24 cellular contexts compared by ENCODE assay signal in genomic region chr12:40917561-40917960, GRCh38.
DNase-seq lines count a peak whose midpoint lies in the region; ATAC-seq, FAIRE-seq and TF ChIP-seq lines count a peak whose summit lies in the region.
"Had no signal": no experiment of that assay in that cellular context is flagged by ENCODE, and none has a peak within 500 bp of the region (broad histone marks: within the 10 kb centered on the region; RNA-seq: fewer than 3 reads in every experiment).

No MANE protein-coding gene starts in this region.

- H4K20me1 ChIP-seq in MM.1S (ENCODE audit: insufficient read depth, low read length) (no peaks in the 10 kb centered on the region), PC-3 (ENCODE audit: low read length) (no peaks in the 10 kb centered on the region)
- H4K20me1 ChIP-seq: BLaER1 treated with 17β-estradiol and CSF1 and Interleukin-3, amounts not matched to agents 10 nM and 100 nM had no signal

- WGBS in A549 (ENCODE audit: missing lambda C conversion rate) = 60% methylated on average over 6 of the region's 6 CpGs

- H3K4me1 ChIP-seq in A549 = peaks cover 8% of the 10 kb centered on the region; the same call in 2 of the 3 replicates
- H3K4me1 ChIP-seq in MM.1S (ENCODE audit: low read length) = no peaks in the 10 kb centered on the region; the same call in 1 of the 2 replicates
- no peaks in the 10 kb centered on the region for H3K4me1 ChIP-seq in PC-3 (ENCODE audit: insufficient read depth, low read length)
- H3K4me1 ChIP-seq: BE2C; BLaER1 treated with 17β-estradiol and CSF1 and Interleukin-3, amounts not matched to agents 10 nM and 100 nM had no signal

- CTCF ChIA-PET in A549 (lab: Yijun Ruan, JAX) (interaction anchor here (1.0 to 1.8 kb wide), 3 partner anchors 288 to 471 kb away, joined by 3 read pairs; no protein-coding TSS in a partner anchor), PC-3 (lab: Charles Lee) (no interaction called here)

- no peak for ATAC-seq in A549
- no peak for ATAC-seq in PC-3
- no peak for ATAC-seq in HG03095 (IDR thresholded peaks at IDR 0.05; ENCODE audit: unreplicated experiment)
- ATAC-seq: GM23338, HCT116 had no signal

- H2AFZ ChIP-seq in MM.1S (ENCODE audit: low read length) (peak overlapping the region; percentile 42), PC-3 (ENCODE audit: low read length) (no peak overlapping the region)
- H2AFZ ChIP-seq: GM23338 had no signal

- no peak for FAIRE-seq in A549 (lab: Jason Lieb, UNC)
- FAIRE-seq: A204.1, G401.6, GM12892 had no signal

- H3F3A ChIP-seq in MM.1S (ENCODE audit: insufficient read depth, low read length) (no peaks in the 10 kb centered on the region), PC-3 (ENCODE audit: low read length, unreplicated experiment) (no peaks in the 10 kb centered on the region)

- TF ChIP-seq CTCF in A549 (IDR thresholded peaks at IDR 0.05) (no peak), MM.1S (IDR thresholded peaks at IDR 0.05; ENCODE audit: low read length) (no peak), PC-3 (conservative IDR thresholded peaks at IDR 0.05; ENCODE audit: low read depth, low read length) (no peak), dorsolateral prefrontal cortex (IDR thresholded peaks at IDR 0.05 in 54 of 56, conservative IDR thresholded peaks at IDR 0.05 in 2 of 56; ENCODE audit: low read depth in 1 of 56, partially characterized antibody in 56 of 56) (no peak)

- H3K36me3 ChIP-seq in MM.1S (replicated peaks; ENCODE audit: insufficient read depth, low read length) (no peaks in the 10 kb centered on the region), PC-3 (ENCODE audit: low read depth, low read length) (no peaks in the 10 kb centered on the region)
- H3K36me3 ChIP-seq: BE2C; BLaER1 treated with 17β-estradiol and CSF1 and Interleukin-3, amounts not matched to agents 10 nM and 100 nM had no signal

- POLR2A ChIA-PET in A549 (lab: Yijun Ruan, JAX) = no interaction called here
- POLR2A ChIA-PET in PC-3 (lab: Charles Lee; ENCODE audit: unreplicated experiment) = no interaction called here

- no peak overlapping the region for H3K9ac ChIP-seq in MM.1S (ENCODE audit: low read length)
- no peak overlapping the region for H3K9ac ChIP-seq in PC-3 (ENCODE audit: low read length)
- H3K9ac ChIP-seq: BLaER1 treated with 17β-estradiol and CSF1 and Interleukin-3, amounts not matched to agents 10 nM and 100 nM had no signal

- H3K4me3 ChIP-seq in A549 (no peak overlapping the region), MM.1S (ENCODE audit: low read length) (no peak overlapping the region), PC-3 (ENCODE audit: low read length) (no peak overlapping the region), dorsolateral prefrontal cortex (no peak overlapping the region)
- H3K4me3 ChIP-seq: BLaER1 treated with 17β-estradiol and CSF1 and Interleukin-3, amounts not matched to agents 10 nM and 100 nM; GM23338 had no signal

- H3K9me3 ChIP-seq in A549 = no peaks in the 10 kb centered on the region
- no peaks in the 10 kb centered on the region for H3K9me3 ChIP-seq in MM.1S (replicated peaks; ENCODE audit: insufficient read depth, low read length)
- H3K9me3 ChIP-seq in PC-3 (ENCODE audit: low read length) = no peaks in the 10 kb centered on the region
- H3K9me3 ChIP-seq: BE2C; BLaER1 treated with 17β-estradiol and CSF1 and Interleukin-3, amounts not matched to agents 10 nM and 100 nM had no signal

- intact Hi-C loops in PC-3 (cut with micrococcal nuclease) = no loop called here
- intact Hi-C loops in dorsolateral prefrontal cortex (cut with DNase I) = no loop called here

- TF ChIP-seq EP300 in A549 (IDR thresholded peaks at IDR 0.05) = no peak

- DNase-seq in A549 (ENCODE audit: low read depth in 1 of 2, low spot score in 1 of 2) (no peak), MM.1S (no peak), PC-3 (peak; percentile 10), cerebellar cortex (ENCODE audit: low spot score) (peak; percentile 54), dorsolateral prefrontal cortex (no peak), NCI-H2107 (lab: John Stamatoyannopoulos, UW) (no peak), NCI-H1694 treated with DMSO at 0.1 percent for 48 hours (lab: John Stamatoyannopoulos, UW) (no peak)
- DNase-seq: ACHN; AML-193; BE2C; Calu3; CD4-positive, alpha-beta T cell; CD8-positive, alpha-beta memory T cell; DMS53; DMS79 treated with DMSO at 0.1 percent for 48 hours; H9 had no signal

- H3K4me2 ChIP-seq in A549 (peak overlapping the region; percentile 30; the same call in 2 of the 3 replicates), MM.1S (ENCODE audit: low read depth, low read length) (no peak overlapping the region), PC-3 (ENCODE audit: low read length) (no peak overlapping the region)
- H3K4me2 ChIP-seq: GM23338 had no signal

- no peak for TF ChIP-seq RAD21 in A549 (conservative IDR thresholded peaks at IDR 0.05 in 1 of 2, IDR thresholded peaks at IDR 0.05 in 1 of 2)

- H3K27ac ChIP-seq in A549 (peak overlapping the region in 1 of 2 experiments; percentile 24; a peak in 1 of 6 replicates), MM.1S (ENCODE audit: low read length) (no peak overlapping the region), PC-3 (ENCODE audit: low read length) (no peak overlapping the region), dorsolateral prefrontal cortex (no peak overlapping the region)
- H3K27ac ChIP-seq: 22Rv1; BLaER1 treated with 17β-estradiol and CSF1 and Interleukin-3, amounts not matched to agents 10 nM and 100 nM had no signal

- H3K79me2 ChIP-seq in MM.1S (ENCODE audit: low read length) = no peaks in the 10 kb centered on the region
- no peaks in the 10 kb centered on the region for H3K79me2 ChIP-seq in PC-3 (ENCODE audit: low read length)

- TF ChIP-seq POLR2A in A549 (IDR thresholded peaks at IDR 0.05; ENCODE audit: low read length) = no peak

- BruUV-seq in PC-3 (replicated peaks; lab: Mats Ljungman, UMichigan) = no TSS peak

- no peaks in the 10 kb centered on the region for H3K9me2 ChIP-seq in MM.1S (replicated peaks; ENCODE audit: insufficient read depth, low read length)
- H3K9me2 ChIP-seq in PC-3 (replicated peaks; ENCODE audit: low read length) = no peaks in the 10 kb centered on the region

- no peaks in the 10 kb centered on the region for H3K27me3 ChIP-seq in MM.1S (replicated peaks; ENCODE audit: insufficient read depth, low read length)
- H3K27me3 ChIP-seq in PC-3 (ENCODE audit: low read length) = 0 out of 2 replicates have a peak, but pooled peaks cover 10% of the 10 kb centered on the region
- H3K27me3 ChIP-seq in dorsolateral prefrontal cortex = no peaks in the 10 kb centered on the region
- H3K27me3 ChIP-seq: BE2C; BLaER1 treated with 17β-estradiol and CSF1 and Interleukin-3, amounts not matched to agents 10 nM and 100 nM had no signal

TF ChIP-seq in A549, 52 proteins besides CTCF, POLR2A, EP300 and RAD21:
- TF ChIP-seq HMGXB4 (CRISPR knock-in tag; IDR thresholded peaks at IDR 0.05; ENCODE audit: borderline replicate concordance) (no peak), CHD2 (IDR thresholded peaks at IDR 0.05; ENCODE audit: low read length, partially characterized antibody) (no peak), KDM1A (IDR thresholded peaks at IDR 0.05; ENCODE audit: low read depth) (no peak), CBX8 (IDR thresholded peaks at IDR 0.05) (no peak), CHD4 (IDR thresholded peaks at IDR 0.05; ENCODE audit: borderline replicate concordance) (no peak), FOSL2 (IDR thresholded peaks at IDR 0.05) (no peak), FOSL2 (CRISPR knock-in tag; IDR thresholded peaks at IDR 0.05) (no peak), RCOR1 (IDR thresholded peaks at IDR 0.05; ENCODE audit: low read depth, low read length) (no peak), KDM5A (IDR thresholded peaks at IDR 0.05) (no peak)
- TF ChIP-seq, protein P1, sequence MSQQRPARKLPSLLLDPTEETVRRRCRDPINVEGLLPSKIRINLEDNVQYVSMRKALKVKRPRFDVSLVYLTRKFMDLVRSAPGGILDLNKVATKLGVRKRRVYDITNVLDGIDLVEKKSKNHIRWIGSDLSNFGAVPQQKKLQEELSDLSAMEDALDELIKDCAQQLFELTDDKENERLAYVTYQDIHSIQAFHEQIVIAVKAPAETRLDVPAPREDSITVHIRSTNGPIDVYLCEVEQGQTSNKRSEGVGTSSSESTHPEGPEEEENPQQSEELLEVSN (IDR thresholded peaks at IDR 0.05; ENCODE audit: borderline replicate concordance, low read depth) = no peak

Comparison
In these comparisons a context has a peak if more than half of its experiments do, and no peak if none do; other contexts are left out.
1. DNase-seq: peak in PC-3 (single experiment) and cerebellar cortex (single experiment); none in A549 (0 of 2), MM.1S (single experiment), dorsolateral prefrontal cortex (0 of 10), NCI-H2107 (single experiment) and NCI-H1694 treated with DMSO at 0.1 percent for 48 hours (single experiment).